7 cellular contexts compared by ENCODE assay signal in genomic region chr9:70410368-70410767, GRCh38. TPM values are rescaled to one million over a fixed set of nuclear protein-coding genes. Genes with fewer than 3 reads are reported as not detected.
DNase-seq lines count a peak whose midpoint lies in the region; ATAC-seq lines count a peak whose summit lies in the region.

No MANE protein-coding gene starts in this region.

- ATAC-seq in T-helper 17 cell (no peak), GM21576 (IDR thresholded peaks at IDR 0.05; ENCODE audit: unreplicated experiment) (no peak)
- ATAC-seq in stimulated activated effector memory CD8-positive, alpha-beta T cell treated with anti-CD3 and anti-CD28 coated beads, Interleukin-12 subunit alpha, Interleukin-12 subunit beta, amount 100 ng/mL, for 72 hours, result no peak

- H3K4me3 Mint-ChIP-seq in T-helper 17 cell, result peak overlapping the region; percentile 96
- peak overlapping the region; percentile 97 for H3K4me3 Mint-ChIP-seq in stimulated activated effector memory CD8-positive, alpha-beta T cell treated with anti-CD3 and anti-CD28 coated beads, Interleukin-12 subunit alpha, Interleukin-12 subunit beta, amount 100 ng/mL, for 72 hours

- H3K36me3 Mint-ChIP-seq in T-helper 17 cell (ENCODE audit: low read depth), result no peaks in the 10 kb centered on the region
- H3K36me3 Mint-ChIP-seq in stimulated activated effector memory CD8-positive, alpha-beta T cell treated with anti-CD3 and anti-CD28 coated beads, Interleukin-12 subunit alpha, Interleukin-12 subunit beta, amount 100 ng/mL, for 72 hours, result peaks cover 31% of the 10 kb centered on the region

- H3K9me3 ChIP-seq in T-helper 17 cell (ENCODE audit: control insufficient read depth, low read length, poor library complexity, severe bottlenecking), result no peaks in the 10 kb centered on the region

- no peaks in the 10 kb centered on the region for H3K27me3 Mint-ChIP-seq in T-helper 17 cell

- H3K9me3 Mint-ChIP-seq in stimulated activated effector memory CD8-positive, alpha-beta T cell treated with anti-CD3 and anti-CD28 coated beads, Interleukin-12 subunit alpha, Interleukin-12 subunit beta, amount 100 ng/mL, for 72 hours, result no peaks in the 10 kb centered on the region

- DNase-seq in HCEC 1CT (peak; percentile 68), T-helper 17 cell (no peak), fibroblast of peridontal ligament (ENCODE audit: extremely low read depth) (peak; percentile 72), NCI-H2081 (lab: John Stamatoyannopoulos, UW) (no peak)
- DNase-seq in stimulated activated effector memory CD8-positive, alpha-beta T cell treated with anti-CD3 and anti-CD28 coated beads, Interleukin-12 subunit alpha, Interleukin-12 subunit beta, amount 100 ng/mL, for 72 hours (ENCODE audit: low spot score in 2 of 2), result no peak
- DNase-seq in stimulated activated naive CD4-positive, alpha-beta T cell (lab: John Stamatoyannopoulos, UW), result no peak

- H3K4me1 Mint-ChIP-seq in T-helper 17 cell, result peaks cover 58% of the 10 kb centered on the region
- H3K4me1 Mint-ChIP-seq in stimulated activated effector memory CD8-positive, alpha-beta T cell treated with anti-CD3 and anti-CD28 coated beads, Interleukin-12 subunit alpha, Interleukin-12 subunit beta, amount 100 ng/mL, for 72 hours, result peaks cover 63% of the 10 kb centered on the region

- H3K27ac Mint-ChIP-seq in T-helper 17 cell, result peak overlapping the region; percentile 98
- peak overlapping the region; percentile 100 for H3K27ac Mint-ChIP-seq in stimulated activated effector memory CD8-positive, alpha-beta T cell treated with anti-CD3 and anti-CD28 coated beads, Interleukin-12 subunit alpha, Interleukin-12 subunit beta, amount 100 ng/mL, for 72 hours

RNA-seq across cellular contexts. Expression of gene KLF9, which starts 4.1 kb away (rescaled TPM):
- total RNA-seq in T-helper 17 cell, result 10 to 100 TPM; 78.0 to 82.7 TPM

Comparison
In these comparisons a context has a peak if more than half of its experiments do, and no peak if none do; other contexts are left out.
1. DNase-seq: peak in HCEC 1CT (single experiment) and fibroblast of peridontal ligament (single experiment); none in T-helper 17 cell (0 of 3), stimulated activated effector memory CD8-positive, alpha-beta T cell treated with anti-CD3 and anti-CD28 coated beads, Interleukin-12 subunit alpha, Interleukin-12 subunit beta, amount 100 ng/mL, for 72 hours (0 of 2), NCI-H2081 (0 of 2) and stimulated activated naive CD4-positive, alpha-beta T cell (0 of 6).